Comparison of ENCODE assay signal across 12 cellular contexts in genomic region chr7:108528183-108528712, GRCh38. TPM values are rescaled to one million over a fixed set of nuclear protein-coding genes. Genes with fewer than 3 reads are reported as not detected.
A peak's percentile ranks its signal among the peaks of the same experiment; 100 is the strongest.
DNase-seq lines count a peak whose midpoint lies in the region; TF ChIP-seq lines count a peak whose summit lies in the region.
"Had no signal": no experiment of that assay in that cellular context is flagged by ENCODE, and none has a peak within 500 bp of the region (broad histone marks: within the 10 kb centered on the region; RNA-seq: fewer than 3 reads in every experiment).

No MANE protein-coding gene starts in this region.

- DNase-seq in DMS53 (lab: John Stamatoyannopoulos, UW), result peak; percentile 22
- DNase-seq in DMS53 treated with DMSO at 0.1 percent for 48 hours (lab: John Stamatoyannopoulos, UW; ENCODE audit: unreplicated experiment), result no peak
- peak; percentile 66 for DNase-seq in NCI-H2029 treated with DMSO at 0.1 percent for 48 hours (lab: John Stamatoyannopoulos, UW)
- no peak for DNase-seq in endothelial cell (ENCODE audit: low spot score)
- no peak for DNase-seq in neural crest cell (ENCODE audit: low read depth, low spot score)
- DNase-seq in iPS-NIHi7 (ENCODE audit: extremely low spot score), result no peak
- no peak for DNase-seq in NCI-H510A treated with DMSO at 0.1 percent for 48 hours (lab: John Stamatoyannopoulos, UW)
- DNase-seq in erythroblast (lab: John Stamatoyannopoulos, UW), result no peak
- DNase-seq: MM.1S, NCI-H446, T1000, thyroid gland had no signal

- no peak overlapping the region for H3K4me3 Mint-ChIP-seq in endothelial cell (ENCODE audit: unreplicated experiment)
- H3K4me3 Mint-ChIP-seq in neural crest cell, result peak overlapping the region; percentile 48

- H3K36me3 Mint-ChIP-seq in endothelial cell (ENCODE audit: low read depth, unreplicated experiment) (peaks cover 9% of the 10 kb centered on the region), neural crest cell (ENCODE audit: low read depth) (no peaks in the 10 kb centered on the region)

- H3K27ac Mint-ChIP-seq in endothelial cell (ENCODE audit: unreplicated experiment) (peak overlapping the region; percentile 58), neural crest cell (ENCODE audit: unreplicated experiment) (peak overlapping the region; percentile 44)

- H3K9me3 Mint-ChIP-seq in endothelial cell (ENCODE audit: unreplicated experiment) (no peaks in the 10 kb centered on the region), neural crest cell (no peaks in the 10 kb centered on the region)

- no peak for TF ChIP-seq CTCF in endothelial cell (IDR thresholded peaks at IDR 0.05; ENCODE audit: unreplicated experiment)
- no peak for TF ChIP-seq CTCF in neural crest cell (conservative IDR thresholded peaks at IDR 0.05)

- peaks cover 10% of the 10 kb centered on the region for H3K27me3 Mint-ChIP-seq in endothelial cell (ENCODE audit: unreplicated experiment)
- no peaks in the 10 kb centered on the region for H3K27me3 Mint-ChIP-seq in neural crest cell (ENCODE audit: low read depth)

- H3K4me1 Mint-ChIP-seq in endothelial cell (ENCODE audit: unreplicated experiment) (peaks cover 33% of the 10 kb centered on the region), neural crest cell (peaks cover 27% of the 10 kb centered on the region)

- TF ChIP-seq POLR2A in erythroblast (IDR thresholded peaks at IDR 0.05; ENCODE audit: low read length), result no peak

RNA-seq across cellular contexts. Expression of gene PNPLA8, which starts 2.3 kb away (rescaled TPM):
- 15.6 TPM for total RNA-seq in endothelial cell (ENCODE audit: unreplicated experiment)
- 11.5 and 12.1 TPM in 2 replicates for total RNA-seq in neural crest cell

RNA-seq across cellular contexts. Expression of gene THAP5, which starts 41.3 kb away (rescaled TPM):
- total RNA-seq in endothelial cell (ENCODE audit: unreplicated experiment) (16.4 TPM), neural crest cell (28.2 and 31.9 TPM in 2 replicates)

RNA-seq across cellular contexts. Expression of gene DNAJB9, which starts 41.4 kb away (rescaled TPM):
- total RNA-seq in endothelial cell (ENCODE audit: unreplicated experiment) (18.6 TPM), neural crest cell (9.5 and 10.0 TPM in 2 replicates)

Comparison
In these comparisons a context has a peak if more than half of its experiments do, and no peak if none do; other contexts are left out.
1. DNase-seq: peak in DMS53 (single experiment) and NCI-H2029 treated with DMSO at 0.1 percent for 48 hours (single experiment); none in DMS53 treated with DMSO at 0.1 percent for 48 hours (single experiment), endothelial cell (single experiment), neural crest cell (single experiment), iPS-NIHi7 (single experiment), NCI-H510A treated with DMSO at 0.1 percent for 48 hours (single experiment) and erythroblast (0 of 2).